ENCODE assay signal across 15 cellular contexts in the genomic region with DNA sequence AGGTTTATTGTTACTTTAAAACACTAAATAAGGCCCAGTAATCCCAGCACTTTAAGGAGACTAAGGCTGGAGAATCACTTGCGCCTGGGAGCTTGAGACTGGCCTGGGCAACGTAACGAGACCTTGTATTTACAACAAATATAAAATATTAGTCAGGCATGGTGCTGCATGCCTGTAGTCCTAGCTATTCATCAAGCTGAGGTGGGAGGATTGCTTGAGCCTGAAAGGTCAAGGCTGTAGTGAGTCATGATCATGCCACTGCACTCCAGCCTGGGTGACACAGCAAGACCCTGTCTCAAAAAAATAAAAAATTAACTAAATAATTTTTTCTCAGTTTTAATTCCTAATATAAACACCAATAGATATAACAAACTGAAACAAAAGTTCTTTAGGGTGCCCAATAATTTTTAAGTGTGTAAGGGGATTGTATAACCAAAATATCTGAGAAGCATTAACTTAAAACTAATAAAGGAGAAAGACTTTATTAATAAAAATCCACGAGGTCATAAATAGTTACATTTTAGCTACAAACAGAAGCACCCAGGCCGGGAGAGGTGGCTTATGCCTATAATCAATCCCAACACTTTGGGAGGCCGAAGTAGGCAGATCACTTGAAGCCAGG. TPM values are rescaled to one million over a fixed set of nuclear protein-coding genes. Genes with fewer than 3 reads are reported as not detected.
DNase-seq lines count a peak whose midpoint lies in the region; TF ChIP-seq lines count a peak whose summit lies in the region.
"Had no signal": no experiment of that assay in that cellular context is flagged by ENCODE, and none has a peak within 500 bp of the region (broad histone marks: within the 10 kb centered on the region; RNA-seq: fewer than 3 reads in every experiment).

No MANE protein-coding gene starts in this region.

- DNase-seq in AG10803 (ENCODE audit: low read depth) (peak; percentile 5), M059J (ENCODE audit: low read depth) (peak; percentile 73), dermis blood vessel endothelial cell (peak; percentile 8), HuH-7.5 (ENCODE audit: low spot score) (no peak), NCI-H2227 treated with DMSO at 0.1 percent for 48 hours (lab: John Stamatoyannopoulos, UW) (no peak), WERI-Rb-1 (no peak)
- DNase-seq in stimulated activated naive CD4-positive, alpha-beta T cell treated with Interleukin-2 at 50 U/mL for 16 hours (lab: John Stamatoyannopoulos, UW) = no peak
- DNase-seq: activated T-cell treated with anti-CD3 and anti-CD28 coated beads, Interleukin-2, amount 50 U/mL, for 48 hours; caudate nucleus; Kasumi-1; left cardiac atrium; NCI-H2171 treated with DMSO at 0.1 percent for 48 hours had no signal

- H3K9me3 ChIP-seq in muscle layer of duodenum (ENCODE audit: control insufficient read depth in 1 of 2, low read length in 2 of 2) = no peaks in the 10 kb centered on the region
- no peaks in the 10 kb centered on the region for H3K9me3 ChIP-seq in WERI-Rb-1 (ENCODE audit: severe bottlenecking)
- H3K9me3 ChIP-seq: thoracic aorta had no signal

- H3K4me3 ChIP-seq in AG10803 (ENCODE audit: low read length) (no peak overlapping the region), muscle layer of duodenum (ENCODE audit: low read depth in 1 of 2, low read length in 2 of 2) (no peak overlapping the region), WERI-Rb-1 (ENCODE audit: low read depth, low read length) (no peak overlapping the region)
- H3K4me3 ChIP-seq: BLaER1, thoracic aorta had no signal

- H3K4me1 ChIP-seq in muscle layer of duodenum (ENCODE audit: control insufficient read depth in 1 of 2, insufficient read depth in 2 of 2, low read length in 2 of 2) = peaks cover 0 to 14% of the 10 kb centered on the region in 2 donors
- H3K4me1 ChIP-seq: BLaER1 had no signal

- H3K27ac ChIP-seq in muscle layer of duodenum (ENCODE audit: low read length) (peak overlapping the region; percentile 31), WERI-Rb-1 (no peak overlapping the region)
- H3K27ac ChIP-seq: BLaER1, thoracic aorta had no signal

- TF ChIP-seq CTCF in AG10803 (conservative IDR thresholded peaks at IDR 0.05; ENCODE audit: low read length) (no peak), WERI-Rb-1 (IDR thresholded peaks at IDR 0.05; ENCODE audit: low read depth, low read length) (no peak)

- H3K27me3 ChIP-seq in muscle layer of duodenum (ENCODE audit: low read depth, low read length) (no peaks in the 10 kb centered on the region), WERI-Rb-1 (ENCODE audit: insufficient read depth, low read depth, severe bottlenecking) (no peaks in the 10 kb centered on the region)
- H3K27me3 ChIP-seq: BLaER1 had no signal

- H3K36me3 ChIP-seq in muscle layer of duodenum (ENCODE audit: control insufficient read depth in 1 of 2, insufficient read depth in 2 of 2, low read length in 2 of 2) (peaks cover 0 to 19% of the 10 kb centered on the region in 2 donors), WERI-Rb-1 (peaks cover 34% of the 10 kb centered on the region)

RNA-seq across cellular contexts. Expression of gene FAM13B, which starts 32.7 kb away (rescaled TPM):
- total RNA-seq in M059J (2014; rRNA removed; shearing (Covaris generic)) = 9.0 and 13.0 TPM in 2 replicates
- 22.6 and 28.8 TPM in 2 replicates for total RNA-seq in dermis blood vessel endothelial cell

Comparison
In these comparisons a context has a peak if more than half of its experiments do, and no peak if none do; other contexts are left out.
1. DNase-seq: peak in AG10803 (single experiment), M059J (single experiment) and dermis blood vessel endothelial cell (single experiment); none in HuH-7.5 (single experiment), stimulated activated naive CD4-positive, alpha-beta T cell treated with Interleukin-2 at 50 U/mL for 16 hours (single experiment), NCI-H2227 treated with DMSO at 0.1 percent for 48 hours (single experiment) and WERI-Rb-1 (single experiment).